ENCODE assay signal across 23 cellular contexts in genomic region chr1:5351366-5351765, GRCh38.
"Had no signal": no experiment of that assay in that cellular context is flagged by ENCODE, and none has a peak within 500 bp of the region (broad histone marks: within the 10 kb centered on the region; RNA-seq: fewer than 3 reads in every experiment).

No MANE protein-coding gene starts in this region.

- DNase-seq: activated CD4-positive, alpha-beta memory T cell treated with anti-CD3 and anti-CD28 coated beads, Interleukin-2, amount 10 ng/mL, durations not matched to agents 7 days and 5 days; activated CD4-positive, alpha-beta T cell treated with anti-CD3 and anti-CD28 coated beads for 36 hours; activated CD4-positive, alpha-beta T cell treated with anti-CD3 and anti-CD28 coated beads, Interleukin-2, amount 50 U/mL, for 1 hour; activated naive CD4-positive, alpha-beta T cell treated with anti-CD3 and anti-CD28 coated beads, Interleukin-2, amount 50 U/mL, for 16 hours; activated naive CD8-positive, alpha-beta T cell treated with anti-CD3 and anti-CD28 coated beads, Interleukin-2, amount 10 ng/mL, durations not matched to agents 7 days and 5 days; adrenal gland; aorta; central memory CD4-positive, alpha-beta T cell; Kasumi-1; KBM-7; NCI-H1105 treated with DMSO at 0.1 percent for 48 hours; NCI-H1436 treated with DMSO at 0.1 percent for 48 hours; NCI-H187 treated with DMSO at 0.1 percent for 48 hours; NCI-H2081 treated with DMSO at 0.1 percent for 48 hours; NCI-H2171 treated with DMSO at 0.1 percent for 48 hours; NCI-H226; NCI-H526; SIG-M5; T-cell; T-helper 2 cell; T1000 had no signal

- ATAC-seq: activated CD4-positive, alpha-beta T cell treated with anti-CD3 and anti-CD28 coated beads for 36 hours; T-cell had no signal

- H3K4me1 ChIP-seq: adrenal gland had no signal

- H3K36me3 ChIP-seq: adrenal gland had no signal

- H3K27me3 Mint-ChIP-seq: activated CD4-positive, alpha-beta T cell treated with anti-CD3 and anti-CD28 coated beads for 36 hours; T-cell had no signal

- H3K36me3 Mint-ChIP-seq: T-cell had no signal

- H3K27me3 ChIP-seq: adrenal gland had no signal

- H3K4me3 Mint-ChIP-seq: activated CD4-positive, alpha-beta memory T cell treated with anti-CD3 and anti-CD28 coated beads, Interleukin-2, amount 10 ng/mL, durations not matched to agents 7 days and 5 days; activated CD4-positive, alpha-beta T cell treated with anti-CD3 and anti-CD28 coated beads for 36 hours; activated naive CD8-positive, alpha-beta T cell treated with anti-CD3 and anti-CD28 coated beads, Interleukin-2, amount 10 ng/mL, durations not matched to agents 7 days and 5 days; T-cell had no signal

- H3K27ac ChIP-seq: adrenal gland, SK-N-MC, VCaP had no signal

- H3K4me3 ChIP-seq: adrenal gland, SK-N-MC had no signal
